1 cellular context compared by ENCODE assay signal in the genomic region with DNA sequence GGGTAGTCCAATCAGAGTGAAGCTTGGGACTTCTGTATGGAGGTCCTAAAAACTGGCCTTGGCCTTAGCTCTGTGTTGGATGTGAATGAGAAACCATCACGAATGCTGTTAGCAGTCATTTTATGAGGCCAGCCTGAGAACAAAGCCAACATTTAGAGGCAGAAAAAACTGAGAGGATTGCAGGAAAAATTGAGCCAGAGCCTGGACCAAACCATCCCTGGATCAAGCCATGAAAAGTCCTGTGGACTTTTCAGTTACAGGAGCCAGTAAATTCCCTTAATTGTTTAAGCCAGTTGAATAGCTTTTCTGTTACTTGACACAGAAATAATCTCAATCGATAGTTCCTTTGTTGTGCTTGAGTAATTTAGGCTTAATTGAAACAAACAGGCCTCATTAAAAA.
TF ChIP-seq lines count a peak whose summit lies in the region.

No MANE protein-coding gene starts in this region.

TF ChIP-seq in H1, 55 proteins besides CTCF, POLR2A, EP300 and RAD21 (continued from another document):
- TF ChIP-seq, protein P1, sequence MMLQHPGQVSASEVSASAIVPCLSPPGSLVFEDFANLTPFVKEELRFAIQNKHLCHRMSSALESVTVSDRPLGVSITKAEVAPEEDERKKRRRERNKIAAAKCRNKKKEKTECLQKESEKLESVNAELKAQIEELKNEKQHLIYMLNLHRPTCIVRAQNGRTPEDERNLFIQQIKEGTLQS (IDR thresholded peaks at IDR 0.05; ENCODE audit: insufficient read depth, low read depth, low read length) = no peak
- TF ChIP-seq FOSL1 (IDR thresholded peaks at IDR 0.05; ENCODE audit: insufficient read depth, low read depth, low read length) = no peak
- no peak for TF ChIP-seq CBX5 (IDR thresholded peaks at IDR 0.05; ENCODE audit: low read depth, low read length)
- TF ChIP-seq SUZ12 (IDR thresholded peaks at IDR 0.05; ENCODE audit: low read length) = no peak
TF ChIP-seq in H1: peak in this region for 0.
